In genomic region chr1:108706643-108707042, GRCh38 we compare ENCODE assay signal across 23 cellular contexts. TPM values are rescaled to one million over a fixed set of nuclear protein-coding genes. Genes with fewer than 3 reads are reported as not detected.
"Had no signal": no experiment of that assay in that cellular context is flagged by ENCODE, and none has a peak within 500 bp of the region (broad histone marks: within the 10 kb centered on the region; RNA-seq: fewer than 3 reads in every experiment).

No MANE protein-coding gene starts in this region.

- H3K9me3 ChIP-seq: MG63, SK-N-SH had no signal

- H3K4me2 ChIP-seq: SK-N-SH had no signal

- H3K27ac ChIP-seq: RWPE1 had no signal

- H3K9ac ChIP-seq: SK-N-SH had no signal

- H3K27me3 ChIP-seq: MG63 had no signal

- ATAC-seq: Panc1, PC-3 had no signal

- H3K4me3 ChIP-seq: MG63 had no signal

- DNase-seq: Karpas-422, KG1, MG63, NCI-H1092, NCI-H1436, NCI-H187, NCI-H2029, NCI-H2081 treated with DMSO at 0.1 percent for 48 hours, NCI-H2171, NCI-H226, NCI-H446, NCI-H510A, NCI-H524 treated with DMSO at 0.1 percent for 48 hours, NCI-H69, NCI-H774, PC-3, SHP77, SK-N-SH had no signal

RNA-seq across cellular contexts. Expression of gene FNDC7, which starts 6.1 kb away (rescaled TPM):
- total RNA-seq: HT-29, OCI-LY7, PC-3, SK-MEL-5 had no signal

RNA-seq across cellular contexts. Expression of gene HENMT1, which starts 45.8 kb away (rescaled TPM):
- total RNA-seq: SK-MEL-5 had no signal
